ENCODE assay signal across 1 cellular context in the genomic region with DNA sequence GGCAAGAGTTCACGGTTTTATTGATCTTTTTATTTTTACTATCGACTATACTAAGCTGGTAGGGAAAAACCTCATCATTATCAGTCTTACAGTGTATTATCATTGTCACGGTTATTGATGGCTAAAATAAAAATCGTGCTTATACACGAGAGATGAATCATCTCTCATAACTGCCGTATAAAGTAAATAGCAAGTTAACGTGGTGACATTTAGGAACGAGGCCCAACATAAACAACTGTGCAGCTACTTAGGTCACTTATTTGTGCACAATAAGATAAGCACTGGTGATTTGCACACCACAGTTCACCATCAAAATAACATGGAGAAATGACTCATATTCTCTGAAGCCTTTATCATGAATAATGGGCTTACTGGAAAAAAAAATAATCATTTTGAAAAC.
A peak's percentile ranks its signal among the peaks of the same experiment; 100 is the strongest.
TF ChIP-seq lines count a peak whose summit lies in the region.

No MANE protein-coding gene starts in this region.

TF ChIP-seq in HEK293, 187 proteins besides CTCF, POLR2A, EP300 and RAD21 (continued from another document and continues in another):
- TF ChIP-seq ZNF274 (IDR thresholded peaks at IDR 0.05; ENCODE audit: low read length) (no peak), ZNF274 (tag by site-specific recombination; IDR thresholded peaks at IDR 0.05; ENCODE audit: borderline replicate concordance) (no peak), ZNF311 (tag by site-specific recombination; IDR thresholded peaks at IDR 0.05; ENCODE audit: borderline replicate concordance) (no peak), ZEB2 (tag by site-specific recombination; IDR thresholded peaks at IDR 0.05) (peak; percentile 80), ZNF785 (tag by site-specific recombination; IDR thresholded peaks at IDR 0.05) (no peak), OSR2 (tag by site-specific recombination; IDR thresholded peaks at IDR 0.05) (peak; percentile 81), ZNF423 (tag by site-specific recombination; IDR thresholded peaks at IDR 0.05) (no peak), BCL11A (tag by site-specific recombination; IDR thresholded peaks at IDR 0.05; ENCODE audit: low read depth) (peak; percentile 88), TCF7L2 (IDR thresholded peaks at IDR 0.05; ENCODE audit: borderline replicate concordance, low read depth, low read length) (no peak), ZNF621 (tag by site-specific recombination; IDR thresholded peaks at IDR 0.05) (no peak), SP7 (tag by site-specific recombination; IDR thresholded peaks at IDR 0.05) (no peak), ZNF24 (tag by site-specific recombination; IDR thresholded peaks at IDR 0.05) (0 out of 2 replicates have a peak, but pooled peaks have one; percentile 67), ZNF19 (tag by site-specific recombination; IDR thresholded peaks at IDR 0.05; ENCODE audit: low read depth) (0 out of 2 replicates have a peak, but pooled peaks have one; percentile 25), SCRT1 (tag by site-specific recombination; IDR thresholded peaks at IDR 0.05; ENCODE audit: borderline replicate concordance) (no peak), YY2 (tag by site-specific recombination; IDR thresholded peaks at IDR 0.05) (no peak), ZFP3 (tag by site-specific recombination; IDR thresholded peaks at IDR 0.05; ENCODE audit: low read depth) (no peak), ZNF629 (tag by site-specific recombination; IDR thresholded peaks at IDR 0.05) (peak; percentile 67), IKZF3 (tag by site-specific recombination; IDR thresholded peaks at IDR 0.05) (0 out of 2 replicates have a peak, but pooled peaks have one; percentile 46), ZNF792 (tag by site-specific recombination; IDR thresholded peaks at IDR 0.05) (0 out of 2 replicates have a peak, but pooled peaks have one; percentile 46), KLF10 (tag by site-specific recombination; IDR thresholded peaks at IDR 0.05) (no peak), ZNF747 (tag by site-specific recombination; IDR thresholded peaks at IDR 0.05) (no peak), OVOL3 (tag by site-specific recombination; IDR thresholded peaks at IDR 0.05) (peak; percentile 15; the same call in 1 of the 2 replicates), FEZF1 (tag by site-specific recombination; IDR thresholded peaks at IDR 0.05) (peak; percentile 70)
- TF ChIP-seq, protein P1, sequence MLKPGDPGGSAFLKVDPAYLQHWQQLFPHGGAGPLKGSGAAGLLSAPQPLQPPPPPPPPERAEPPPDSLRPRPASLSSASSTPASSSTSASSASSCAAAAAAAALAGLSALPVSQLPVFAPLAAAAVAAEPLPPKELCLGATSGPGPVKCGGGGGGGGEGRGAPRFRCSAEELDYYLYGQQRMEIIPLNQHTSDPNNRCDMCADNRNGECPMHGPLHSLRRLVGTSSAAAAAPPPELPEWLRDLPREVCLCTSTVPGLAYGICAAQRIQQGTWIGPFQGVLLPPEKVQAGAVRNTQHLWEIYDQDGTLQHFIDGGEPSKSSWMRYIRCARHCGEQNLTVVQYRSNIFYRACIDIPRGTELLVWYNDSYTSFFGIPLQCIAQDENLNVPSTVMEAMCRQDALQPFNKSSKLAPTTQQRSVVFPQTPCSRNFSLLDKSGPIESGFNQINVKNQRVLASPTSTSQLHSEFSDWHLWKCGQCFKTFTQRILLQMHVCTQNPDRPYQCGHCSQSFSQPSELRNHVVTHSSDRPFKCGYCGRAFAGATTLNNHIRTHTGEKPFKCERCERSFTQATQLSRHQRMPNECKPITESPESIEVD (tag by site-specific recombination; IDR thresholded peaks at IDR 0.05) = peak; percentile 70; the same call in 1 of the 2 replicates
- TF ChIP-seq, protein P2, sequence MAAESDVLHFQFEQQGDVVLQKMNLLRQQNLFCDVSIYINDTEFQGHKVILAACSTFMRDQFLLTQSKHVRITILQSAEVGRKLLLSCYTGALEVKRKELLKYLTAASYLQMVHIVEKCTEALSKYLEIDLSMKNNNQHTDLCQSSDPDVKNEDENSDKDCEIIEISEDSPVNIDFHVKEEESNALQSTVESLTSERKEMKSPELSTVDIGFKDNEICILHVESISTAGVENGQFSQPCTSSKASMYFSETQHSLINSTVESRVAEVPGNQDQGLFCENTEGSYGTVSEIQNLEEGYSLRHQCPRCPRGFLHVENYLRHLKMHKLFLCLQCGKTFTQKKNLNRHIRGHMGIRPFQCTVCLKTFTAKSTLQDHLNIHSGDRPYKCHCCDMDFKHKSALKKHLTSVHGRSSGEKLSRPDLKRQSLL (tag by site-specific recombination; IDR thresholded peaks at IDR 0.05) = no peak
- TF ChIP-seq, protein P3, sequence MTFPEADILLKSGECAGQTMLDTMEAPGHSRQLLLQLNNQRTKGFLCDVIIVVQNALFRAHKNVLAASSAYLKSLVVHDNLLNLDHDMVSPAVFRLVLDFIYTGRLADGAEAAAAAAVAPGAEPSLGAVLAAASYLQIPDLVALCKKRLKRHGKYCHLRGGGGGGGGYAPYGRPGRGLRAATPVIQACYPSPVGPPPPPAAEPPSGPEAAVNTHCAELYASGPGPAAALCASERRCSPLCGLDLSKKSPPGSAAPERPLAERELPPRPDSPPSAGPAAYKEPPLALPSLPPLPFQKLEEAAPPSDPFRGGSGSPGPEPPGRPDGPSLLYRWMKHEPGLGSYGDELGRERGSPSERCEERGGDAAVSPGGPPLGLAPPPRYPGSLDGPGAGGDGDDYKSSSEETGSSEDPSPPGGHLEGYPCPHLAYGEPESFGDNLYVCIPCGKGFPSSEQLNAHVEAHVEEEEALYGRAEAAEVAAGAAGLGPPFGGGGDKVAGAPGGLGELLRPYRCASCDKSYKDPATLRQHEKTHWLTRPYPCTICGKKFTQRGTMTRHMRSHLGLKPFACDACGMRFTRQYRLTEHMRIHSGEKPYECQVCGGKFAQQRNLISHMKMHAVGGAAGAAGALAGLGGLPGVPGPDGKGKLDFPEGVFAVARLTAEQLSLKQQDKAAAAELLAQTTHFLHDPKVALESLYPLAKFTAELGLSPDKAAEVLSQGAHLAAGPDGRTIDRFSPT (tag by site-specific recombination; IDR thresholded peaks at IDR 0.05) = 0 out of 2 replicates have a peak, but pooled peaks have one; percentile 57
- TF ChIP-seq, protein P4, sequence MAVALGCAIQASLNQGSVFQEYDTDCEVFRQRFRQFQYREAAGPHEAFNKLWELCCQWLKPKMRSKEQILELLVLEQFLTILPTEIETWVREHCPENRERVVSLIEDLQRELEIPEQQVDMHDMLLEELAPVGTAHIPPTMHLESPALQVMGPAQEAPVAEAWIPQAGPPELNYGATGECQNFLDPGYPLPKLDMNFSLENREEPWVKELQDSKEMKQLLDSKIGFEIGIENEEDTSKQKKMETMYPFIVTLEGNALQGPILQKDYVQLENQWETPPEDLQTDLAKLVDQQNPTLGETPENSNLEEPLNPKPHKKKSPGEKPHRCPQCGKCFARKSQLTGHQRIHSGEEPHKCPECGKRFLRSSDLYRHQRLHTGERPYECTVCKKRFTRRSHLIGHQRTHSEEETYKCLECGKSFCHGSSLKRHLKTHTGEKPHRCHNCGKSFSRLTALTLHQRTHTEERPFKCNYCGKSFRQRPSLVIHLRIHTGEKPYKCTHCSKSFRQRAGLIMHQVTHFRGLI (tag by site-specific recombination; IDR thresholded peaks at IDR 0.05) = no peak
- TF ChIP-seq, protein P5, sequence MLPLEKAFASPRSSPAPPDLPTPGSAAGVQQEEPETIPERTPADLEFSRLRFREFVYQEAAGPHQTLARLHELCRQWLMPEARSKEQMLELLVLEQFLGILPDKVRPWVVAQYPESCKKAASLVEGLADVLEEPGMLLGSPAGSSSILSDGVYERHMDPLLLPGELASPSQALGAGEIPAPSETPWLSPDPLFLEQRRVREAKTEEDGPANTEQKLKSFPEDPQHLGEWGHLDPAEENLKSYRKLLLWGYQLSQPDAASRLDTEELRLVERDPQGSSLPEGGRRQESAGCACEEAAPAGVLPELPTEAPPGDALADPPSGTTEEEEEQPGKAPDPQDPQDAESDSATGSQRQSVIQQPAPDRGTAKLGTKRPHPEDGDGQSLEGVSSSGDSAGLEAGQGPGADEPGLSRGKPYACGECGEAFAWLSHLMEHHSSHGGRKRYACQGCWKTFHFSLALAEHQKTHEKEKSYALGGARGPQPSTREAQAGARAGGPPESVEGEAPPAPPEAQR (tag by site-specific recombination; IDR thresholded peaks at IDR 0.05) = no peak
- TF ChIP-seq, protein P6, sequence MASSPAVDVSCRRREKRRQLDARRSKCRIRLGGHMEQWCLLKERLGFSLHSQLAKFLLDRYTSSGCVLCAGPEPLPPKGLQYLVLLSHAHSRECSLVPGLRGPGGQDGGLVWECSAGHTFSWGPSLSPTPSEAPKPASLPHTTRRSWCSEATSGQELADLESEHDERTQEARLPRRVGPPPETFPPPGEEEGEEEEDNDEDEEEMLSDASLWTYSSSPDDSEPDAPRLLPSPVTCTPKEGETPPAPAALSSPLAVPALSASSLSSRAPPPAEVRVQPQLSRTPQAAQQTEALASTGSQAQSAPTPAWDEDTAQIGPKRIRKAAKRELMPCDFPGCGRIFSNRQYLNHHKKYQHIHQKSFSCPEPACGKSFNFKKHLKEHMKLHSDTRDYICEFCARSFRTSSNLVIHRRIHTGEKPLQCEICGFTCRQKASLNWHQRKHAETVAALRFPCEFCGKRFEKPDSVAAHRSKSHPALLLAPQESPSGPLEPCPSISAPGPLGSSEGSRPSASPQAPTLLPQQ (tag by site-specific recombination; IDR thresholded peaks at IDR 0.05) = peak; percentile 36; the same call in 1 of the 2 replicates
- TF ChIP-seq, protein P7, sequence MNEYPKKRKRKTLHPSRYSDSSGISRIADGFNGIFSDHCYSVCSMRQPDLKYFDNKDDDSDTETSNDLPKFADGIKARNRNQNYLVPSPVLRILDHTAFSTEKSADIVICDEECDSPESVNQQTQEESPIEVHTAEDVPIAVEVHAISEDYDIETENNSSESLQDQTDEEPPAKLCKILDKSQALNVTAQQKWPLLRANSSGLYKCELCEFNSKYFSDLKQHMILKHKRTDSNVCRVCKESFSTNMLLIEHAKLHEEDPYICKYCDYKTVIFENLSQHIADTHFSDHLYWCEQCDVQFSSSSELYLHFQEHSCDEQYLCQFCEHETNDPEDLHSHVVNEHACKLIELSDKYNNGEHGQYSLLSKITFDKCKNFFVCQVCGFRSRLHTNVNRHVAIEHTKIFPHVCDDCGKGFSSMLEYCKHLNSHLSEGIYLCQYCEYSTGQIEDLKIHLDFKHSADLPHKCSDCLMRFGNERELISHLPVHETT (tag by site-specific recombination; IDR thresholded peaks at IDR 0.05) = peak; percentile 40; the same call in 1 of the 2 replicates
- TF ChIP-seq, protein P8, sequence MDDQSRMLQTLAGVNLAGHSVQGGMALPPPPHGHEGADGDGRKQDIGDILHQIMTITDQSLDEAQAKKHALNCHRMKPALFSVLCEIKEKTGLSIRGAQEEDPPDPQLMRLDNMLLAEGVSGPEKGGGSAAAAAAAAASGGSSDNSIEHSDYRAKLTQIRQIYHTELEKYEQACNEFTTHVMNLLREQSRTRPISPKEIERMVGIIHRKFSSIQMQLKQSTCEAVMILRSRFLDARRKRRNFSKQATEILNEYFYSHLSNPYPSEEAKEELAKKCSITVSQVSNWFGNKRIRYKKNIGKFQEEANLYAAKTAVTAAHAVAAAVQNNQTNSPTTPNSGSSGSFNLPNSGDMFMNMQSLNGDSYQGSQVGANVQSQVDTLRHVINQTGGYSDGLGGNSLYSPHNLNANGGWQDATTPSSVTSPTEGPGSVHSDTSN (CRISPR knock-in tag; IDR thresholded peaks at IDR 0.05) = no peak
- TF ChIP-seq, protein P9, sequence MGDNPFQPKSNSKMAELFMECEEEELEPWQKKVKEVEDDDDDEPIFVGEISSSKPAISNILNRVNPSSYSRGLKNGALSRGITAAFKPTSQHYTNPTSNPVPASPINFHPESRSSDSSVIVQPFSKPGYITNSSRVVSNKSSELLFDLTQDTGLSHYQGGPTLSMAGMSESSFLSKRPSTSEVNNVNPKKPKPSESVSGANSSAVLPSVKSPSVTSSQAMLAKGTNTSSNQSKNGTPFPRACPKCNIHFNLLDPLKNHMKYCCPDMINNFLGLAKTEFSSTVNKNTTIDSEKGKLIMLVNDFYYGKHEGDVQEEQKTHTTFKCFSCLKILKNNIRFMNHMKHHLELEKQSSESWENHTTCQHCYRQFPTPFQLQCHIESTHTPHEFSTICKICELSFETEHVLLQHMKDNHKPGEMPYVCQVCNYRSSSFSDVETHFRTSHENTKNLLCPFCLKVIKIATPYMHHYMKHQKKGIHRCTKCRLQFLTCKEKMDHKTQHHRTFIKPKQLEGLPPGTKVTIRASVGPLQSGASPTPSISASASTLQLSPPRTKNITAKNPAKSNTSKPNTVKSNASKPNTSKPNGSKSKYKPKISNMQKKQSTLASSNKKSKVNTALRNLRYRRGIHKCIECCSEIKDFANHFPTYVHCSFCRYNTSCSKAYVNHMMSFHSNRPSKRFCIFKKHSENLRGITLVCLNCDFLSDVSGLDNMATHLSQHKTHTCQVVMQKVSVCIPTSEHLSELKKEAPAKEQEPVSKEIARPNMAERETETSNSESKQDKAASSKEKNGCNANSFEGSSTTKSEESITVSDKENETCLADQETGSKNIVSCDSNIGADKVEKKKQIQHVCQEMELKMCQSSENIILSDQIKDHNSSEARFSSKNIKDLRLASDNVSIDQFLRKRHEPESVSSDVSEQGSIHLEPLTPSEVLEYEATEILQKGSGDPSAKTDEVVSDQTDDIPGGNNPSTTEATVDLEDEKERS (tag by site-specific recombination; IDR thresholded peaks at IDR 0.05) = no peak
- TF ChIP-seq, protein P10, sequence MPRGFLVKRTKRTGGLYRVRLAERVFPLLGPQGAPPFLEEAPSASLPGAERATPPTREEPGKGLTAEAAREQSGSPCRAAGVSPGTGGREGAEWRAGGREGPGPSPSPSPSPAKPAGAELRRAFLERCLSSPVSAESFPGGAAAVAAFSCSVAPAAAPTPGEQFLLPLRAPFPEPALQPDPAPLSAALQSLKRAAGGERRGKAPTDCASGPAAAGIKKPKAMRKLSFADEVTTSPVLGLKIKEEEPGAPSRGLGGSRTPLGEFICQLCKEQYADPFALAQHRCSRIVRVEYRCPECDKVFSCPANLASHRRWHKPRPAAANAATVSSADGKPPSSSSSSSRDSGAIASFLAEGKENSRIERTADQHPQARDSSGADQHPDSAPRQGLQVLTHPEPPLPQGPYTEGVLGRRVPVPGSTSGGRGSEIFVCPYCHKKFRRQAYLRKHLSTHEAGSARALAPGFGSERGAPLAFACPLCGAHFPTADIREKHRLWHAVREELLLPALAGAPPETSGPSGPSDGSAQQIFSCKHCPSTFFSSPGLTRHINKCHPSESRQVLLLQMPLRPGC (tag by site-specific recombination; IDR thresholded peaks at IDR 0.05) = 0 out of 2 replicates have a peak, but pooled peaks have one; percentile 42
